1 cellular context compared by ENCODE assay signal in the genomic region with DNA sequence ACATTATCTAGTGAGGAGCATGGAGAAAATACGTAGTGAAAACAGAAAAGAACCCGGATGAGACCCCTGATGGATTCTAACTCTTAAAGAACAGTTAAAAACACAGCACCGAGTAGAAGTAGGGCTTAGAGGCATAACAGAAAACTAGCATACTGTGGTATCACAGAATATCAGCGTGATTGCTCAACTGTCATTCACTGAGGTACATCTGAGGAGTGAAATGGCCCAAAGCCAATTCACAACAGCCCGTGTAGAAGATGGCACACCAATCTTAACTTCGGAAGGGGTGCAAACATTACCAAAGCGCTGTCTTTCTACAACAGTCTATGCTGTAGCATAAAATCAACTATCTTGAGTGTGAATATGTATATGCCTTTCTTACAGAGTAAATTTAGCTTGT.
TF ChIP-seq lines count a peak whose summit lies in the region.

No MANE protein-coding gene starts in this region.

TF ChIP-seq in HEK293, 187 proteins besides CTCF, POLR2A, EP300 and RAD21 (continued from another document):
- TF ChIP-seq, protein P1, sequence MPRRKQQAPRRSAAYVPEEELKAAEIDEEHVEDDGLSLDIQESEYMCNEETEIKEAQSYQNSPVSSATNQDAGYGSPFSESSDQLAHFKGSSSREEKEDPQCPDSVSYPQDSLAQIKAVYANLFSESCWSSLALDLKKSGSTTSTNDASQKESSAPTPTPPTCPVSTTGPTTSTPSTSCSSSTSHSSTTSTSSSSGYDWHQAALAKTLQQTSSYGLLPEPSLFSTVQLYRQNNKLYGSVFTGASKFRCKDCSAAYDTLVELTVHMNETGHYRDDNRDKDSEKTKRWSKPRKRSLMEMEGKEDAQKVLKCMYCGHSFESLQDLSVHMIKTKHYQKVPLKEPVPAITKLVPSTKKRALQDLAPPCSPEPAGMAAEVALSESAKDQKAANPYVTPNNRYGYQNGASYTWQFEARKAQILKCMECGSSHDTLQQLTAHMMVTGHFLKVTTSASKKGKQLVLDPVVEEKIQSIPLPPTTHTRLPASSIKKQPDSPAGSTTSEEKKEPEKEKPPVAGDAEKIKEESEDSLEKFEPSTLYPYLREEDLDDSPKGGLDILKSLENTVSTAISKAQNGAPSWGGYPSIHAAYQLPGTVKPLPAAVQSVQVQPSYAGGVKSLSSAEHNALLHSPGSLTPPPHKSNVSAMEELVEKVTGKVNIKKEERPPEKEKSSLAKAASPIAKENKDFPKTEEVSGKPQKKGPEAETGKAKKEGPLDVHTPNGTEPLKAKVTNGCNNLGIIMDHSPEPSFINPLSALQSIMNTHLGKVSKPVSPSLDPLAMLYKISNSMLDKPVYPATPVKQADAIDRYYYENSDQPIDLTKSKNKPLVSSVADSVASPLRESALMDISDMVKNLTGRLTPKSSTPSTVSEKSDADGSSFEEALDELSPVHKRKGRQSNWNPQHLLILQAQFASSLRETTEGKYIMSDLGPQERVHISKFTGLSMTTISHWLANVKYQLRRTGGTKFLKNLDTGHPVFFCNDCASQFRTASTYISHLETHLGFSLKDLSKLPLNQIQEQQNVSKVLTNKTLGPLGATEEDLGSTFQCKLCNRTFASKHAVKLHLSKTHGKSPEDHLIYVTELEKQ (tag by site-specific recombination; IDR thresholded peaks at IDR 0.05; ENCODE audit: borderline replicate concordance) = no peak
- TF ChIP-seq ZNF121 (tag by site-specific recombination; IDR thresholded peaks at IDR 0.05) (no peak), ZNF23 (tag by site-specific recombination; IDR thresholded peaks at IDR 0.05; ENCODE audit: borderline replicate concordance) (no peak), ZNF549 (tag by site-specific recombination; IDR thresholded peaks at IDR 0.05) (no peak)
- TF ChIP-seq, protein P2, sequence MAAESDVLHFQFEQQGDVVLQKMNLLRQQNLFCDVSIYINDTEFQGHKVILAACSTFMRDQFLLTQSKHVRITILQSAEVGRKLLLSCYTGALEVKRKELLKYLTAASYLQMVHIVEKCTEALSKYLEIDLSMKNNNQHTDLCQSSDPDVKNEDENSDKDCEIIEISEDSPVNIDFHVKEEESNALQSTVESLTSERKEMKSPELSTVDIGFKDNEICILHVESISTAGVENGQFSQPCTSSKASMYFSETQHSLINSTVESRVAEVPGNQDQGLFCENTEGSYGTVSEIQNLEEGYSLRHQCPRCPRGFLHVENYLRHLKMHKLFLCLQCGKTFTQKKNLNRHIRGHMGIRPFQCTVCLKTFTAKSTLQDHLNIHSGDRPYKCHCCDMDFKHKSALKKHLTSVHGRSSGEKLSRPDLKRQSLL (tag by site-specific recombination; IDR thresholded peaks at IDR 0.05) = no peak
